ENCODE assay signal across 1 cellular context in the genomic region with DNA sequence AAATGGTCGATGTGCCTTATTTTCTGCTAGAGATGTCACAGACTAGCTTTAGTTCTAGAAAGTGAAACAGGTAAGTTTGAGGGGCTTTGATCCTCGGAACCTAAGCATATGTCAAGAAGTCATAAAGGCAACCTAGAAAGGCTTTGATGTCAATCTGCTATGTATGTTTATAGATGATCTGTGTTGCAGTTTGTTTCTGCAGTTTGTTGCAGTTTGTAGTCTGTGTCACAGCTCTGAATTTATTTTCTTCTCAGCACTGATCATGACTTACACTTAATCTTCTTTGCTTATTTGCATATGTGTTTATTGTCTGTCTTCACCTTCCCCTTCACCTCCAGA.
TF ChIP-seq lines count a peak whose summit lies in the region.

No MANE protein-coding gene starts in this region.

TF ChIP-seq in HepG2, 621 proteins besides CTCF, POLR2A, EP300 and RAD21 (continued from another document):
- TF ChIP-seq ZNF317 (CRISPR knock-in tag; IDR thresholded peaks at IDR 0.05) (no peak), ZNF260 (CRISPR knock-in tag; IDR thresholded peaks at IDR 0.05; ENCODE audit: borderline replicate concordance, low read depth) (no peak), NR2F6 (IDR thresholded peaks at IDR 0.05) (no peak), NR2F6 (CRISPR knock-in tag; IDR thresholded peaks at IDR 0.05) (no peak), GATAD2A (CRISPR knock-in tag; IDR thresholded peaks at IDR 0.05) (no peak), ZNF235 (CRISPR knock-in tag; IDR thresholded peaks at IDR 0.05; ENCODE audit: borderline replicate concordance) (no peak), MED1 (CRISPR knock-in tag; IDR thresholded peaks at IDR 0.05) (no peak), ZSCAN20 (CRISPR knock-in tag; IDR thresholded peaks at IDR 0.05; ENCODE audit: borderline replicate concordance) (no peak), PITX1 (CRISPR knock-in tag; IDR thresholded peaks at IDR 0.05) (no peak)
- TF ChIP-seq, protein P1, sequence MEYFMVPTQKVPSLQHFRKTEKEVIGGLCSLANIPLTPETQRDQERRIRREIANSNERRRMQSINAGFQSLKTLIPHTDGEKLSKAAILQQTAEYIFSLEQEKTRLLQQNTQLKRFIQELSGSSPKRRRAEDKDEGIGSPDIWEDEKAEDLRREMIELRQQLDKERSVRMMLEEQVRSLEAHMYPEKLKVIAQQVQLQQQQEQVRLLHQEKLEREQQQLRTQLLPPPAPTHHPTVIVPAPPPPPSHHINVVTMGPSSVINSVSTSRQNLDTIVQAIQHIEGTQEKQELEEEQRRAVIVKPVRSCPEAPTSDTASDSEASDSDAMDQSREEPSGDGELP (IDR thresholded peaks at IDR 0.05; ENCODE audit: borderline replicate concordance, low read depth), result no peak
- TF ChIP-seq, protein P2, sequence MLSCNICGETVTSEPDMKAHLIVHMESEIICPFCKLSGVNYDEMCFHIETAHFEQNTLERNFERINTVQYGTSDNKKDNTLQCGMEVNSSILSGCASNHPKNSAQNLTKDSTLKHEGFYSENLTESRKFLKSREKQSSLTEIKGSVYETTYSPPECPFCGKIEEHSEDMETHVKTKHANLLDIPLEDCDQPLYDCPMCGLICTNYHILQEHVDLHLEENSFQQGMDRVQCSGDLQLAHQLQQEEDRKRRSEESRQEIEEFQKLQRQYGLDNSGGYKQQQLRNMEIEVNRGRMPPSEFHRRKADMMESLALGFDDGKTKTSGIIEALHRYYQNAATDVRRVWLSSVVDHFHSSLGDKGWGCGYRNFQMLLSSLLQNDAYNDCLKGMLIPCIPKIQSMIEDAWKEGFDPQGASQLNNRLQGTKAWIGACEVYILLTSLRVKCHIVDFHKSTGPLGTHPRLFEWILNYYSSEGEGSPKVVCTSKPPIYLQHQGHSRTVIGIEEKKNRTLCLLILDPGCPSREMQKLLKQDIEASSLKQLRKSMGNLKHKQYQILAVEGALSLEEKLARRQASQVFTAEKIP (CRISPR knock-in tag; IDR thresholded peaks at IDR 0.05; ENCODE audit: borderline replicate concordance), result no peak
